ENCODE assay signal across 8 cellular contexts in genomic region chr6:118580585-118581419, GRCh38. TPM values are rescaled to one million over a fixed set of nuclear protein-coding genes. Genes with fewer than 3 reads are reported as not detected.
DNase-seq lines count a peak whose midpoint lies in the region; ATAC-seq and TF ChIP-seq lines count a peak whose summit lies in the region.

No MANE protein-coding gene starts in this region.

- H3K4me1 Mint-ChIP-seq in WTC11 (peaks cover 20% of the 10 kb centered on the region), neural crest cell (peaks cover 3% of the 10 kb centered on the region)

- H3K27ac Mint-ChIP-seq in WTC11 (peak overlapping the region; percentile 89; the same call in 1 of the 2 replicates), neural crest cell (ENCODE audit: unreplicated experiment) (no peak overlapping the region)

- H3K27ac ChIP-seq in foreskin keratinocyte = no peak overlapping the region

- CTCF ChIA-PET in WTC11 (lab: Charles Lee) = interaction anchor here (0.6 to 1.6 kb wide), 13 partner anchors 10 to 744 kb away, joined by 3 to 19 read pairs (median 4); partner anchors contain the start of gene CEP85L

- no peak overlapping the region for H3K4me3 Mint-ChIP-seq in WTC11
- no peak overlapping the region for H3K4me3 Mint-ChIP-seq in neural crest cell

- TF ChIP-seq CTCF in WTC11 (IDR thresholded peaks at IDR 0.05) = peak; percentile 74
- peak; percentile 75 for TF ChIP-seq CTCF in foreskin keratinocyte (conservative IDR thresholded peaks at IDR 0.05)
- TF ChIP-seq CTCF in neural crest cell (conservative IDR thresholded peaks at IDR 0.05) = peak; percentile 84

- no peaks in the 10 kb centered on the region for H3K4me1 ChIP-seq in foreskin keratinocyte

- H3K27me3 ChIP-seq in foreskin keratinocyte = no peaks in the 10 kb centered on the region

- ATAC-seq in WTC11 = peak; percentile 92
- peak; percentile 86 for ATAC-seq in foreskin keratinocyte
- ATAC-seq in HG03520 (IDR thresholded peaks at IDR 0.05; ENCODE audit: unreplicated experiment) = no peak
- ATAC-seq in HG03045 (IDR thresholded peaks at IDR 0.05; ENCODE audit: unreplicated experiment) = no peak

- POLR2A ChIA-PET in WTC11 (lab: Charles Lee) = interaction anchor here (0.6 kb wide), 1 partner anchor 1834 kb away, joined by 5 read pairs; no protein-coding TSS in a partner anchor

- H3K27me3 Mint-ChIP-seq in WTC11 (ENCODE audit: low read depth) = no peaks in the 10 kb centered on the region
- H3K27me3 Mint-ChIP-seq in neural crest cell (ENCODE audit: low read depth) = no peaks in the 10 kb centered on the region

- H3K9me3 Mint-ChIP-seq in WTC11 (peaks cover 42% of the 10 kb centered on the region), neural crest cell (peaks cover 7% of the 10 kb centered on the region)

- H3K36me3 Mint-ChIP-seq in WTC11 = peaks cover 46% of the 10 kb centered on the region
- peaks cover 25% of the 10 kb centered on the region for H3K36me3 Mint-ChIP-seq in neural crest cell (ENCODE audit: low read depth)

- DNase-seq in DMS53 (lab: John Stamatoyannopoulos, UW) (peak; percentile 78), H4 (ENCODE audit: low spot score) (peak; percentile 34), NCI-H2081 treated with DMSO at 0.1 percent for 48 hours (lab: John Stamatoyannopoulos, UW) (peak; percentile 9), WTC11 (ENCODE audit: low spot score) (peak; percentile 26), foreskin keratinocyte (peak in 1 of 2 donors; percentile 56), neural crest cell (ENCODE audit: low read depth, low spot score) (peak; percentile 14)

TF ChIP-seq in WTC11, 78 proteins besides CTCF, POLR2A, EP300 and RAD21:
- TF ChIP-seq ETV6 (CRISPR knock-in tag; IDR thresholded peaks at IDR 0.05) (peak; percentile 23; the same call in 1 of the 2 replicates), ZBTB21 (CRISPR knock-in tag; IDR thresholded peaks at IDR 0.05; ENCODE audit: borderline replicate concordance) (no peak)

RNA-seq across cellular contexts. Expression of gene PLN, which starts 32.7 kb away (rescaled TPM):
- total RNA-seq in H4 (2014; rRNA removed; shearing (Covaris generic)) = 0.60 TPM in 1 of 2 replicates, not detected in the other
- total RNA-seq in WTC11 (2021) = 0.09 TPM in 1 of 3 replicates, not detected in the others
- total RNA-seq in foreskin keratinocyte = not detected in 2 replicates
- polyA plus RNA-seq in foreskin keratinocyte = not detected in 2 replicates
- total RNA-seq in neural crest cell = not detected in 2 replicates

Comparison
In these comparisons a context has a peak if more than half of its experiments do, and no peak if none do; other contexts are left out.
1. ATAC-seq: peak in WTC11 (single experiment) and foreskin keratinocyte (single experiment); none in HG03520 (single experiment) and HG03045 (single experiment).
2. Peak in every context shown above with its lines, with median percentiles within 50 percentile points of each other: CTCF ChIP-seq.